Comparison of ENCODE assay signal across 8 cellular contexts in genomic region chr10:69045441-69046300, GRCh38. TPM values are rescaled to one million over a fixed set of nuclear protein-coding genes. Genes with fewer than 3 reads are reported as not detected.
DNase-seq lines count a peak whose midpoint lies in the region; ATAC-seq and TF ChIP-seq lines count a peak whose summit lies in the region.

No MANE protein-coding gene starts in this region.

- CTCF ChIA-PET in GM10248 (lab: Yijun Ruan, JAX), result interaction anchor here (1.1 to 13.3 kb wide), 3 partner anchors 13 to 48 kb away, joined by 3 to 96 read pairs (median 19); no protein-coding TSS in a partner anchor

- POLR2A ChIA-PET in GM10248 (lab: Yijun Ruan, JAX), result interaction anchor here (0.7 to 3.0 kb wide), 2 partner anchors 42 to 46 kb away, joined by 3 to 9 read pairs; partner anchors contain the start of gene SRGN

- TF ChIP-seq CTCF in GM10248 (IDR thresholded peaks at IDR 0.05; ENCODE audit: control extremely low read depth, extremely low read depth, low read depth, missing control alignments), result no peak

- H3K4me1 Mint-ChIP-seq in activated T-cell treated with anti-CD3 and anti-CD28 coated beads, Interleukin-2, amount 50 U/mL, for 4 hours (ENCODE audit: low read depth), result peaks cover 42% of the 10 kb centered on the region
- H3K4me1 Mint-ChIP-seq in memory B cell, result peaks cover 23% of the 10 kb centered on the region

- no peaks in the 10 kb centered on the region for H3K27me3 Mint-ChIP-seq in activated T-cell treated with anti-CD3 and anti-CD28 coated beads, Interleukin-2, amount 50 U/mL, for 4 hours (ENCODE audit: low read depth)
- no peaks in the 10 kb centered on the region for H3K27me3 Mint-ChIP-seq in memory B cell

- ATAC-seq in GM21367 (IDR thresholded peaks at IDR 0.05; ENCODE audit: unreplicated experiment), result peak; percentile 73
- ATAC-seq in activated T-cell treated with anti-CD3 and anti-CD28 coated beads, Interleukin-2, amount 50 U/mL, for 4 hours, result peak; percentile 88 to 90
- ATAC-seq in memory B cell (ENCODE audit: low read depth), result peak; percentile 23

- H3K27ac Mint-ChIP-seq in memory B cell, result peak overlapping the region; percentile 57

- no peaks in the 10 kb centered on the region for H3K36me3 Mint-ChIP-seq in activated T-cell treated with anti-CD3 and anti-CD28 coated beads, Interleukin-2, amount 50 U/mL, for 4 hours (ENCODE audit: insufficient read depth)
- no peaks in the 10 kb centered on the region for H3K36me3 Mint-ChIP-seq in memory B cell

- H3K4me3 Mint-ChIP-seq in activated T-cell treated with anti-CD3 and anti-CD28 coated beads, Interleukin-2, amount 50 U/mL, for 4 hours, result peak overlapping the region; percentile 55
- H3K4me3 Mint-ChIP-seq in memory B cell, result peak overlapping the region; percentile 42

- DNase-seq in GM10248 (ENCODE audit: extremely low spot score), result peak; percentile 72
- DNase-seq in HK-2 (ENCODE audit: unreplicated experiment), result peak; percentile 26
- no peak for DNase-seq in activated T-cell treated with anti-CD3 and anti-CD28 coated beads, Interleukin-2, amount 50 U/mL, for 4 hours
- DNase-seq in memory B cell (ENCODE audit: low spot score in 2 of 2), result no peak
- no peak for DNase-seq in SK-N-DZ (ENCODE audit: low spot score)
- DNase-seq in DMS153 treated with DMSO at 0.1 percent for 48 hours (lab: John Stamatoyannopoulos, UW; ENCODE audit: unreplicated experiment), result no peak
- no peak for DNase-seq in globus pallidus (ENCODE audit: low spot score)

- H3K9me3 Mint-ChIP-seq in activated T-cell treated with anti-CD3 and anti-CD28 coated beads, Interleukin-2, amount 50 U/mL, for 4 hours, result no peaks in the 10 kb centered on the region
- no peaks in the 10 kb centered on the region for H3K9me3 Mint-ChIP-seq in memory B cell

RNA-seq across cellular contexts. Expression of gene SRGN, which starts 42.2 kb away (rescaled TPM):
- total RNA-seq in activated T-cell treated with anti-CD3 and anti-CD28 coated beads, Interleukin-2, amount 50 U/mL, for 4 hours, result 100 to 1,000 TPM; 455 to 725 (median 567) TPM
- not detected in 2 replicates for polyA plus RNA-seq in SK-N-DZ (2014; cell fraction: cytosol; rRNA removed)
- not detected in 2 replicates for polyA plus RNA-seq in SK-N-DZ (2014; cell fraction: nucleus; rRNA removed)

RNA-seq across cellular contexts. Expression of gene KIFBP, which starts 57.1 kb away (rescaled TPM):
- total RNA-seq in activated T-cell treated with anti-CD3 and anti-CD28 coated beads, Interleukin-2, amount 50 U/mL, for 4 hours, result 10 to 100 TPM in 1 of 3 donors, 1 to 10 TPM in 2; 7.5 to 11.4 (median 9.3) TPM
- 35.0 and 39.4 TPM in 2 replicates for polyA plus RNA-seq in SK-N-DZ (2014; cell fraction: cytosol; rRNA removed)
- polyA plus RNA-seq in SK-N-DZ (2014; cell fraction: nucleus; rRNA removed), result 21.9 and 33.6 TPM in 2 replicates

Comparison
In these comparisons a context has a peak if more than half of its experiments do, and no peak if none do; other contexts are left out.
1. DNase-seq: peak in GM10248 (single experiment) and HK-2 (single experiment); none in activated T-cell treated with anti-CD3 and anti-CD28 coated beads, Interleukin-2, amount 50 U/mL, for 4 hours (single experiment), memory B cell (0 of 2), SK-N-DZ (single experiment), DMS153 treated with DMSO at 0.1 percent for 48 hours (single experiment) and globus pallidus (single experiment).
2. ATAC-seq: peak in every context shown above with its lines; median percentile 89 in activated T-cell treated with anti-CD3 and anti-CD28 coated beads, Interleukin-2, amount 50 U/mL, for 4 hours; 73 in GM21367; 23 in memory B cell.